23 cellular contexts compared by ENCODE assay signal in the genomic region with DNA sequence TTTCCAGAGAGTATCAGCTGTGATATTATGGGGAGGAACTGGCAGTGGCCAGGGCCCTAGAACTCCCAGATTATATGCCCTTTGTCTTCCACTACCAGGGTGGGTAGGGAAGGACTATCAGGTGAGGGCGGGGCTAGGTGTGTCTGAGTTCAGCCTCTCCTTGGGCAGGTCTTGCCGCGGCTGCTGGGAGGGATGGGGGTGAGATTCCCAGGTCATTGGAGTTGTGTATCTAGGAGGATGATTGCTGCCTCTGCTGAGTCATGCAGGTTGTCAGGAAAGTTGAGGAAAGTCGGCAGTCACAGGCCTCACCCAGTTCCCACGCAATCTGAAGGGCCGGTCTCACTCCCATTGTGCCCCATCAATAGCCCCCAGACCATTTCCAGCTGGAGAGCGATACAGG.
"Had no signal": no experiment of that assay in that cellular context is flagged by ENCODE, and none has a peak within 500 bp of the region (broad histone marks: within the 10 kb centered on the region; RNA-seq: fewer than 3 reads in every experiment).

No MANE protein-coding gene starts in this region.

- H3K27ac ChIP-seq: body of pancreas, KMS-11, SJCRH30, SK-N-MC had no signal

- H3K27me3 ChIP-seq: body of pancreas, SJCRH30 had no signal

- H3K4me1 ChIP-seq: body of pancreas, SJCRH30 had no signal

- ATAC-seq: activated CD4-positive, alpha-beta T cell treated with anti-CD3 and anti-CD28 coated beads for 36 hours; activated CD4-positive, CD25-positive, alpha-beta regulatory T cell treated with anti-CD3 and anti-CD28 coated beads, Interleukin-2, amount 50 U/mL, for 24 hours; activated CD8-positive, alpha-beta T cell treated with anti-CD3 and anti-CD28 coated beads, Interleukin-2, amount 10 ng/mL, durations not matched to agents 7 days and 5 days; body of pancreas had no signal

- H3K9me3 ChIP-seq: body of pancreas, SJCRH30 had no signal

- DNase-seq: activated CD4-positive, alpha-beta T cell treated with anti-CD3 and anti-CD28 coated beads for 36 hours; activated CD4-positive, alpha-beta T cell treated with anti-CD3 and anti-CD28 coated beads, Interleukin-2, amount 10 ng/mL, durations not matched to agents 7 days and 5 days; activated CD4-positive, alpha-beta T cell treated with anti-CD3 and anti-CD28 coated beads, Interleukin-2, amount 50 U/mL, for 48 hours; activated CD8-positive, alpha-beta T cell treated with anti-CD3 and anti-CD28 coated beads, Interleukin-2, amount 10 ng/mL, durations not matched to agents 7 days and 5 days; activated gamma-delta T cell; activated naive CD4-positive, alpha-beta T cell treated with Interleukin-2 at 50 U/mL for 16 hours; activated naive CD8-positive, alpha-beta T cell treated with anti-CD3 and anti-CD28 coated beads, Interleukin-2, amount 10 ng/mL, durations not matched to agents 7 days and 5 days; activated T-cell treated with anti-CD3 and anti-CD28 coated beads, Interleukin-2, amount 50 U/mL, for 24 hours; body of pancreas; central memory CD4-positive, alpha-beta T cell; NCI-H1105; NCI-H1417 treated with DMSO at 0.1 percent for 48 hours; NCI-H1930; NCI-H510A; NCI-H526; NCI-H748 treated with DMSO at 0.1 percent for 48 hours; NK-92 treated with Interleukin-12 subunit alpha and Interleukin-12 subunit beta, amount 100 ng/mL, for 24 hours; SHP77; SJCRH30; T1000 had no signal

- H3K4me3 ChIP-seq: body of pancreas, SJCRH30, SK-N-MC had no signal

- H3K4me2 ChIP-seq: KMS-11 had no signal

- H3K36me3 ChIP-seq: SJCRH30 had no signal

- H3K9ac ChIP-seq: KMS-11 had no signal
